In genomic region chr16:5222770-5223169, GRCh38 we compare ENCODE assay signal across 29 cellular contexts.
DNase-seq lines count a peak whose midpoint lies in the region; ATAC-seq and TF ChIP-seq lines count a peak whose summit lies in the region.
"Had no signal": no experiment of that assay in that cellular context is flagged by ENCODE, and none has a peak within 500 bp of the region (broad histone marks: within the 10 kb centered on the region; RNA-seq: fewer than 3 reads in every experiment).

No MANE protein-coding gene starts in this region.

- ATAC-seq in left colon (peak; percentile 89), mucosa of descending colon (peak; percentile 90), natural killer cell (no peak), Right ventricle myocardium inferior (no peak)
- ATAC-seq: A549; CD8-positive, alpha-beta T cell had no signal

- H3K27me3 Mint-ChIP-seq in natural killer cell (ENCODE audit: low read depth in 2 of 2), result peaks cover 14 to 18% of the 10 kb centered on the region in 2 donors
- H3K27me3 Mint-ChIP-seq: CD4-positive, CD25-positive, alpha-beta regulatory T cell had no signal

- no peak overlapping the region for H3K27ac Mint-ChIP-seq in natural killer cell
- H3K27ac Mint-ChIP-seq: B cell; CD14-positive monocyte; CD4-positive, alpha-beta memory T cell; CD4-positive, alpha-beta T cell; CD4-positive, CD25-positive, alpha-beta regulatory T cell; CD8-positive, alpha-beta memory T cell; CD8-positive, alpha-beta T cell had no signal

- no peak for TF ChIP-seq CTCF in mucosa of descending colon (IDR thresholded peaks at IDR 0.05)
- TF ChIP-seq CTCF in natural killer cell (IDR thresholded peaks at IDR 0.05), result no peak

- no peaks in the 10 kb centered on the region for H3K36me3 Mint-ChIP-seq in natural killer cell
- H3K36me3 Mint-ChIP-seq: CD14-positive monocyte; CD4-positive, alpha-beta memory T cell; CD4-positive, CD25-positive, alpha-beta regulatory T cell; CD8-positive, alpha-beta memory T cell; CD8-positive, alpha-beta T cell had no signal

- H3K4me3 Mint-ChIP-seq in natural killer cell, result no peak overlapping the region
- H3K4me3 Mint-ChIP-seq: B cell; CD14-positive monocyte; CD4-positive, alpha-beta memory T cell; CD4-positive, alpha-beta T cell; CD4-positive, CD25-positive, alpha-beta regulatory T cell; CD8-positive, alpha-beta memory T cell; CD8-positive, alpha-beta T cell had no signal

- no peak for DNase-seq in left colon
- no peak for DNase-seq in mucosa of descending colon
- no peak for DNase-seq in natural killer cell
- no peak for DNase-seq in Right ventricle myocardium inferior (ENCODE audit: missing footprints)
- DNase-seq: 8988T; ACHN; AML-193; BE2C; C1 segment of cervical spinal cord; Caco-2; Calu3; CD4-positive, alpha-beta memory T cell; CD4-positive, alpha-beta T cell; CD4-positive, CD25-positive, alpha-beta regulatory T cell; CD8-positive, alpha-beta memory T cell; CD8-positive, alpha-beta T cell; COR-L47; DMS 273 treated with DMSO at 0.1 percent for 48 hours; DMS153; DMS53; DMS79; DMS79 treated with DMSO at 0.1 percent for 48 hours; DND-41; EL had no signal

- no peaks in the 10 kb centered on the region for H3K9me3 Mint-ChIP-seq in natural killer cell
- H3K9me3 Mint-ChIP-seq: CD4-positive, alpha-beta memory T cell; CD4-positive, alpha-beta T cell; CD8-positive, alpha-beta memory T cell; CD8-positive, alpha-beta T cell had no signal

- H3K9me3 ChIP-seq in mucosa of descending colon, result no peaks in the 10 kb centered on the region
- H3K9me3 ChIP-seq: A549, BE2C, BLaER1, Caco-2 had no signal

- H3K4me3 ChIP-seq in mucosa of descending colon, result no peak overlapping the region
- H3K4me3 ChIP-seq: A549; BLaER1; BLaER1 treated with 17β-estradiol and CSF1 and Interleukin-3, amounts not matched to agents 10 nM and 100 nM had no signal

- H3K4me1 Mint-ChIP-seq in natural killer cell, result no peaks in the 10 kb centered on the region
- H3K4me1 Mint-ChIP-seq: B cell; CD14-positive monocyte; CD4-positive, alpha-beta memory T cell; CD4-positive, CD25-positive, alpha-beta regulatory T cell; CD8-positive, alpha-beta memory T cell had no signal

- intact Hi-C loops in left colon (cut with DNase I, micrococcal nuclease) (no loop called here), mucosa of descending colon (cut with DNase I, micrococcal nuclease) (no loop called here), natural killer cell (cut with micrococcal nuclease) (loop anchor here (10.0 kb wide), 1 partner anchor 62 kb away; no protein-coding TSS in a partner anchor), Right ventricle myocardium inferior (cut with DNase I) (no loop called here)

- H3K36me3 ChIP-seq in mucosa of descending colon (ENCODE audit: low read depth), result no peaks in the 10 kb centered on the region
- H3K36me3 ChIP-seq: BE2C; BLaER1; BLaER1 treated with 17β-estradiol and CSF1 and Interleukin-3, amounts not matched to agents 10 nM and 100 nM had no signal

- H3K4me1 ChIP-seq in mucosa of descending colon (ENCODE audit: low read depth), result peaks cover 9% of the 10 kb centered on the region
- H3K4me1 ChIP-seq: A549; BE2C; BLaER1; BLaER1 treated with 17β-estradiol and CSF1 and Interleukin-3, amounts not matched to agents 10 nM and 100 nM; Caco-2 had no signal

Comparison
In these comparisons a context has a peak if more than half of its experiments do, and no peak if none do; other contexts are left out.
1. ATAC-seq: peak in left colon (single experiment) and mucosa of descending colon (single experiment); none in natural killer cell (0 of 3) and Right ventricle myocardium inferior (single experiment).